ENCODE assay signal across 8 cellular contexts in the genomic region with DNA sequence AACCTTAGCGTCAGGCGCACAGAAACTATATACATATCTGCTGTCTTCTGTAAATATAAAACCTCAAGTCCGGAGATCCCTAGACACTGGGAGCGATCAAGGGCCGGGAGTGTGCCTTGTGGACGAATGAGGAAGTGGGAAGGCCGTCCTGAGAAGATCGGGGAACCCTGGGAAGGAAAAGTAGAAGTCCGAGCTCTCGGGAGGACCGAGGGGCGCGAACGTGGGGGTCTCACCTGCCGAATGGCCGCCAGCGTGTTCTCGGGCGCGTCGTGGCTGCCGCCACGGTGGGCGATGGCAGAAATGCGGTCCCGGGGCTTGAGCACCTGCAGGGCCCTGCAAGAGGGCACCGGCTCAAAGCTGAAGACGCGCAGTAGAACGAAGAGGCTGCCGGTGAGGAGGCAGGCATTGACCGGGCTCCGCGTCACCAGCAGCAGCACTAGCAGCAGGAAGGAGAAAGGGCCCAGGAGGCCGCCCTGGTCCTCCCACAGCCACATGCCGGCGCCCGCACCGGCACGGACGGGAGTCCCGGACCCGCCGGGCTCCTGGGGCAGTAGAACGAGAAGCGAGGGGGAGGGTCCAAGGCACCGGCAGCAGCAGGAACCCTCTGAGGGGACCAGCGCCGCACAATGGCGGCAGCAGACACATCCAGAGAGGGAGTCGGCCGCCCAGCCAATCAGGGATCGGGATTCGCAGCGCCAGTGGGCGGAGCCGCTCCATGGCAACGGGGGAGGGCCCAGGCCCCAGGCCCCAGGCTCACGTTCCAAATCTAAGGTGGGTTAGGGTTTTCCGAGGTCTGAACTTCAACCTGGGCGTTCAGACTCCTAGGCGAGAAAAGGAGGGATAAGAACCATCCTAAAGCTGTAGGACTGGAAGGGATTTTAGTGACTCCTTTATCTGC. TPM values are rescaled to one million over a fixed set of nuclear protein-coding genes. Genes with fewer than 3 reads are reported as not detected.
A peak's percentile ranks its signal among the peaks of the same experiment; 100 is the strongest.
DNase-seq lines count a peak whose midpoint lies in the region; ATAC-seq, FAIRE-seq and TF ChIP-seq lines count a peak whose summit lies in the region.

A gene with protein sequence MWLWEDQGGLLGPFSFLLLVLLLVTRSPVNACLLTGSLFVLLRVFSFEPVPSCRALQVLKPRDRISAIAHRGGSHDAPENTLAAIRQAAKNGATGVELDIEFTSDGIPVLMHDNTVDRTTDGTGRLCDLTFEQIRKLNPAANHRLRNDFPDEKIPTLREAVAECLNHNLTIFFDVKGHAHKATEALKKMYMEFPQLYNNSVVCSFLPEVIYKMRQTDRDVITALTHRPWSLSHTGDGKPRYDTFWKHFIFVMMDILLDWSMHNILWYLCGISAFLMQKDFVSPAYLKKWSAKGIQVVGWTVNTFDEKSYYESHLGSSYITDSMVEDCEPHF (minus strand): TSS at position 628 of the 898 bp plus-strand sequence. CDS start 134 bp downstream, at position 494.

- H3K4me3 ChIP-seq in BLaER1, result peak within 1 kb of the TSS; percentile 94
- peak within 1 kb of the TSS; percentile 83 for H3K4me3 ChIP-seq in coronary artery

- no peak for TF ChIP-seq CTCF in coronary artery (IDR thresholded peaks at IDR 0.05)

- peaks cover 17% of the 10 kb centered on the region for H3K36me3 Mint-ChIP-seq in activated CD4-positive, alpha-beta T cell treated with anti-CD3 and anti-CD28 coated beads, Interleukin-2, amount 10 ng/mL, durations not matched to agents 24 days and 14 days (ENCODE audit: low read depth)

- H3K9me3 ChIP-seq in BLaER1, result no peaks in the 10 kb centered on the region

- no peaks in the 10 kb centered on the region for H3K27me3 Mint-ChIP-seq in activated CD4-positive, alpha-beta T cell treated with anti-CD3 and anti-CD28 coated beads, Interleukin-2, amount 10 ng/mL, durations not matched to agents 24 days and 14 days

- peak within 1 kb of the TSS; percentile 91 for H3K27ac Mint-ChIP-seq in activated CD4-positive, alpha-beta T cell treated with anti-CD3 and anti-CD28 coated beads, Interleukin-2, amount 10 ng/mL, durations not matched to agents 24 days and 14 days

- intact Hi-C loops in activated CD4-positive, alpha-beta T cell treated with anti-CD3 and anti-CD28 coated beads, Interleukin-2, amount 10 ng/mL, durations not matched to agents 24 days and 14 days (cut with micrococcal nuclease), result loop anchor here (1.0 to 5.0 kb wide), 4 partner anchors 197 to 719 kb away; a partner anchor contains a TSS

- H3K4me1 Mint-ChIP-seq in activated CD4-positive, alpha-beta T cell treated with anti-CD3 and anti-CD28 coated beads, Interleukin-2, amount 10 ng/mL, durations not matched to agents 24 days and 14 days, result peaks cover 55% of the 10 kb centered on the region

- peak within 1 kb of the TSS; percentile 88 for H3K9ac ChIP-seq in BLaER1

- FAIRE-seq in GM19239 (lab: Jason Lieb, UNC), result peak; percentile 87

- peak; percentile 60 for ATAC-seq in HG03457 (IDR thresholded peaks at IDR 0.05; ENCODE audit: unreplicated experiment)

- H3K9me3 Mint-ChIP-seq in activated CD4-positive, alpha-beta T cell treated with anti-CD3 and anti-CD28 coated beads, Interleukin-2, amount 10 ng/mL, durations not matched to agents 24 days and 14 days, result no peaks in the 10 kb centered on the region

- peaks cover 57% of the 10 kb centered on the region for H3K4me1 ChIP-seq in BLaER1

- peak within 1 kb of the TSS; percentile 93 for H3K4me3 Mint-ChIP-seq in activated CD4-positive, alpha-beta T cell treated with anti-CD3 and anti-CD28 coated beads, Interleukin-2, amount 10 ng/mL, durations not matched to agents 24 days and 14 days

- peaks cover 17% of the 10 kb centered on the region for H3K36me3 ChIP-seq in BLaER1

- peak within 1 kb of the TSS; percentile 80 for H3K27ac ChIP-seq in BLaER1
- H3K27ac ChIP-seq in coronary artery, result peak within 1 kb of the TSS; percentile 82 to 91

- H3K27me3 ChIP-seq in BLaER1, result no peaks in the 10 kb centered on the region

- H4K20me1 ChIP-seq in BLaER1, result peaks cover 16% of the 10 kb centered on the region; the same call in 1 of the 2 replicates

- peak within 1 kb of the TSS; percentile 91 for H3K4me2 ChIP-seq in BLaER1

- DNase-seq in GM19239 (ENCODE audit: insufficient read length, low spot score), result peak; percentile 73
- peak; percentile 90 to 95 for DNase-seq in NCI-H524 (lab: John Stamatoyannopoulos, UW)
- DNase-seq in activated CD4-positive, alpha-beta T cell treated with anti-CD3 and anti-CD28 coated beads, Interleukin-2, amount 10 ng/mL, durations not matched to agents 24 days and 14 days, result peak; percentile 98
- DNase-seq in coronary artery (ENCODE audit: low spot score), result peak; percentile 97
- DNase-seq in left kidney (ENCODE audit: low read depth, low spot score), result peak; percentile 98
- peak; percentile 96 to 97 for DNase-seq in stimulated activated CD4-positive, alpha-beta T cell treated with anti-CD3 and anti-CD28 coated beads, Interleukin-2, amount 100 ng/mL, for 24 hours

RNA-seq across cellular contexts. Expression of the gene that starts here (rescaled TPM):
- total RNA-seq in activated CD4-positive, alpha-beta T cell treated with anti-CD3 and anti-CD28 coated beads, Interleukin-2, amount 10 ng/mL, durations not matched to agents 24 days and 14 days, result 25.2 and 28.7 TPM in 2 replicates

Comparison
In these comparisons a context has a peak if more than half of its experiments do, and no peak if none do; other contexts are left out.
1. Peak in every context shown above with its lines: DNase-seq, ATAC-seq, H3K4me3 ChIP-seq and H3K27ac ChIP-seq.